15 cellular contexts compared by ENCODE assay signal in genomic region chr13:76878043-76878442, GRCh38. TPM values are rescaled to one million over a fixed set of nuclear protein-coding genes. Genes with fewer than 3 reads are reported as not detected.
A peak's percentile ranks its signal among the peaks of the same experiment; 100 is the strongest.
DNase-seq lines count a peak whose midpoint lies in the region; TF ChIP-seq lines count a peak whose summit lies in the region.
"Had no signal": no experiment of that assay in that cellular context is flagged by ENCODE, and none has a peak within 500 bp of the region (broad histone marks: within the 10 kb centered on the region; RNA-seq: fewer than 3 reads in every experiment).

No MANE protein-coding gene starts in this region.

- H3K4me3 ChIP-seq in MG63 = no peak overlapping the region
- H3K4me3 ChIP-seq in fibroblast of pulmonary artery (replicated peaks; ENCODE audit: low read depth, low read length) = no peak overlapping the region
- H3K4me3 ChIP-seq in trophoblast cell (ENCODE audit: low read depth, low read length) = no peak overlapping the region
- H3K4me3 ChIP-seq: SJCRH30 had no signal

- H3K27ac Mint-ChIP-seq in CD14-positive monocyte = peak overlapping the region; percentile 94 to 98 (median 97)

- no peak overlapping the region for H2BK5ac ChIP-seq in trophoblast cell (ENCODE audit: low read depth, low read length, poor library complexity)

- peak overlapping the region; percentile 45 for H2BK12ac ChIP-seq in trophoblast cell (ENCODE audit: low read length)

- no peaks in the 10 kb centered on the region for H3K27me3 Mint-ChIP-seq in CD14-positive monocyte (ENCODE audit: low read depth in 3 of 3)

- TF ChIP-seq CTCF in CD14-positive monocyte (IDR thresholded peaks at IDR 0.05) (no peak), fibroblast of pulmonary artery (IDR thresholded peaks at IDR 0.05; ENCODE audit: low read length, missing control alignments) (no peak), GM10248 (IDR thresholded peaks at IDR 0.05; ENCODE audit: control extremely low read depth, extremely low read depth, low read depth, missing control alignments) (no peak)

- no peak overlapping the region for H2BK120ac ChIP-seq in trophoblast cell (ENCODE audit: insufficient read depth, low read length, poor library complexity)

- peaks cover 22 to 29% of the 10 kb centered on the region in 2 donors for H3K36me3 Mint-ChIP-seq in CD14-positive monocyte

- CTCF ChIA-PET in GM10248 (lab: Yijun Ruan, JAX) = interaction anchor here (1.3 kb wide), 1 partner anchor 10 kb away, joined by 3 read pairs; no protein-coding TSS in a partner anchor

- no CpG with 5 or more reads among the region's 3 CpGs for WGBS in trophoblast cell (ENCODE audit: extremely low coverage, insufficient coverage, insufficient read length)

- H3K18ac ChIP-seq in trophoblast cell (ENCODE audit: low read length) = no peak overlapping the region

- H3K9me3 ChIP-seq in MG63 (no peaks in the 10 kb centered on the region), trophoblast cell (ENCODE audit: insufficient read depth, low read depth, low read length) (no peaks in the 10 kb centered on the region)
- H3K9me3 ChIP-seq: Caco-2, SJCRH30 had no signal

- DNase-seq in CD14-positive monocyte (ENCODE audit: low spot score) = no peak
- peak; percentile 45 for DNase-seq in MG63
- peak; percentile 45 for DNase-seq in fibroblast of pulmonary artery (ENCODE audit: low read depth)
- DNase-seq in trophoblast cell = no peak
- no peak for DNase-seq in GM10248 (ENCODE audit: extremely low spot score)
- no peak for DNase-seq in SIG-M5 (lab: John Stamatoyannopoulos, UW)
- no peak for DNase-seq in NAMALWA (ENCODE audit: low spot score)
- DNase-seq: Caco-2, DMS153, EL, HCEC 1CT, NCI-H187, NCI-H446 treated with DMSO at 0.1 percent for 48 hours, OCI-M1, SJCRH30 had no signal

- peaks cover 0 to 2% of the 10 kb centered on the region in 2 experiments for H3K4me1 ChIP-seq in trophoblast cell (ENCODE audit: control insufficient read depth in 1 of 2, insufficient read depth in 2 of 2, low read length in 2 of 2)
- H3K4me1 ChIP-seq: Caco-2, SJCRH30 had no signal

- H2AK5ac ChIP-seq in trophoblast cell (ENCODE audit: low read length) = no peak overlapping the region

- POLR2A ChIA-PET in GM10248 (lab: Yijun Ruan, JAX) = no interaction called here

- no peak overlapping the region for H3K4me3 Mint-ChIP-seq in CD14-positive monocyte

- H3K79me2 ChIP-seq in trophoblast cell (ENCODE audit: control insufficient read depth, insufficient read depth, low read length, poor library complexity) = no peaks in the 10 kb centered on the region

- intact Hi-C loops in CD14-positive monocyte (cut with micrococcal nuclease) = no loop called here

- no peak overlapping the region for H3K9ac ChIP-seq in trophoblast cell (ENCODE audit: low read length)

- no peak overlapping the region for H3K23ac ChIP-seq in trophoblast cell (ENCODE audit: low read length)

- H3K4ac ChIP-seq in trophoblast cell (ENCODE audit: low read depth, low read length) = no peak overlapping the region

- H3K14ac ChIP-seq in trophoblast cell (ENCODE audit: low read length) = no peak overlapping the region

- H3K27ac ChIP-seq in trophoblast cell (ENCODE audit: low read depth, low read length) = no peak overlapping the region
- H3K27ac ChIP-seq: SJCRH30 had no signal

- no peak overlapping the region for H2AFZ ChIP-seq in trophoblast cell (ENCODE audit: insufficient read depth, low read length, poor library complexity)

- H3K9me3 Mint-ChIP-seq in CD14-positive monocyte = peaks cover 0 to 2% (median 0%) of the 10 kb centered on the region in 7 donors

- H3K4me1 Mint-ChIP-seq in CD14-positive monocyte = peaks cover 57% of the 10 kb centered on the region

- no peak overlapping the region for H4K91ac ChIP-seq in trophoblast cell (ENCODE audit: low read depth, low read length)

- H4K12ac ChIP-seq in trophoblast cell (ENCODE audit: low read depth, low read length) = no peak overlapping the region

- H3K79me1 ChIP-seq in trophoblast cell (ENCODE audit: low read length) = no peaks in the 10 kb centered on the region

- H3K36me3 ChIP-seq in MG63 (no peaks in the 10 kb centered on the region), trophoblast cell (ENCODE audit: control insufficient read depth in 1 of 2, insufficient read depth in 2 of 2, low read length in 2 of 2) (no peaks in the 10 kb centered on the region)
- H3K36me3 ChIP-seq: SJCRH30 had no signal

- no peak overlapping the region for H3K4me2 ChIP-seq in trophoblast cell (ENCODE audit: low read length)

- no peaks in the 10 kb centered on the region for H3K27me3 ChIP-seq in MG63
- H3K27me3 ChIP-seq in trophoblast cell (ENCODE audit: insufficient read depth, low read length) = no peaks in the 10 kb centered on the region
- H3K27me3 ChIP-seq: SJCRH30 had no signal

- H4K8ac ChIP-seq in trophoblast cell (ENCODE audit: low read depth, low read length) = no peak overlapping the region

RNA-seq across cellular contexts. Expression of gene KCTD12, which starts 8.2 kb away (rescaled TPM):
- 10 to 100 TPM; 30.9 to 31.2 TPM for polyA plus RNA-seq in CD14-positive monocyte
- total RNA-seq in MG63 (2014; rRNA removed; shearing (Covaris generic); ENCODE audit: low replicate concordance) = 14.9 and 19.3 TPM in 2 replicates
- polyA plus RNA-seq in trophoblast cell (2013) = 52.2 and 52.5 TPM in 2 replicates

Comparison
In these comparisons a context has a peak if more than half of its experiments do, and no peak if none do; other contexts are left out.
1. DNase-seq: peak in MG63 (single experiment) and fibroblast of pulmonary artery (single experiment); none in CD14-positive monocyte (single experiment), trophoblast cell (0 of 2), GM10248 (single experiment), SIG-M5 (single experiment) and NAMALWA (single experiment).